In the genomic region with DNA sequence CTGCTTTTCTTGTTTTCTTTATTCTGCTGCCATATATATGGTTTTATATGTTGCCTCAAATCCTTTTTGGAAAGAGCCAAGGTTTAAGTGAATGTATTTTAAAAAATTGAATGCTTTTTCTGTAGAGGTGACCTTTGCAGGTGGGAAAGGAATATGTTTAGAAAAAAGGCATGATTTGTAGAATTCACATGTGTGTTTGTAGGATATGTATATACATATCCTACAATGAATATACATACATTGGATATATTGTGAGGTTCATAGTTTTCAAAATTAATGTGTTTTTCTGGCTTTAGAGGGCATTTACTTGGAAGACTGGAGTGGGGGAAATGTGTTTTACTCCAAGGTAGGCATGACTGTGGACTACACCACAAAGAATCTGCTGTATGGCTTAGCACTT, we compare ENCODE assay signal across 35 cellular contexts. TPM values are rescaled to one million over a fixed set of nuclear protein-coding genes. Genes with fewer than 3 reads are reported as not detected.
"Had no signal": no experiment of that assay in that cellular context is flagged by ENCODE, and none has a peak within 500 bp of the region (broad histone marks: within the 10 kb centered on the region; RNA-seq: fewer than 3 reads in every experiment).

No MANE protein-coding gene starts in this region.

- H3K4me3 ChIP-seq: MG63 had no signal

- H3K27me3 ChIP-seq: MG63 had no signal

- H3K36me3 ChIP-seq: MG63 had no signal

- DNase-seq: Karpas-422, Kasumi-1, MG63, MM.1S, MV-4-11, NCI-H1048, NCI-H1092, NCI-H1092 treated with DMSO at 0.1 percent for 48 hours, NCI-H1105, NCI-H1105 treated with DMSO at 0.1 percent for 48 hours, NCI-H1417, NCI-H1417 treated with DMSO at 0.1 percent for 48 hours, NCI-H1436, NCI-H1436 treated with DMSO at 0.1 percent for 48 hours, NCI-H146, NCI-H1694, NCI-H1694 treated with DMSO at 0.1 percent for 48 hours, NCI-H187, NCI-H187 treated with DMSO at 0.1 percent for 48 hours, NCI-H1930, NCI-H2029, NCI-H2029 treated with DMSO at 0.1 percent for 48 hours, NCI-H2081, NCI-H2081 treated with DMSO at 0.1 percent for 48 hours, NCI-H2107, NCI-H2171, NCI-H2171 treated with DMSO at 0.1 percent for 48 hours, NCI-H2227 treated with DMSO at 0.1 percent for 48 hours, NCI-H226, NCI-H345, NCI-H446, NCI-H446 treated with DMSO at 0.1 percent for 48 hours, NCI-H510A, NCI-H510A treated with DMSO at 0.1 percent for 48 hours had no signal

RNA-seq across cellular contexts. Expression of gene EYA2, which starts 4.0 kb away (rescaled TPM):
- total RNA-seq: MCF 10A had no signal
